In genomic region chr11:31870609-31871309, GRCh38 we compare ENCODE assay signal across 8 cellular contexts. TPM values are rescaled to one million over a fixed set of nuclear protein-coding genes. Genes with fewer than 3 reads are reported as not detected.
DNase-seq lines count a peak whose midpoint lies in the region; ATAC-seq and TF ChIP-seq lines count a peak whose summit lies in the region.

No MANE protein-coding gene starts in this region.

- H3K79me2 ChIP-seq in mesendoderm (ENCODE audit: control insufficient read depth, insufficient read depth, low read length), result no peaks in the 10 kb centered on the region

- H3K56ac ChIP-seq in mesendoderm (ENCODE audit: low read length), result no peak overlapping the region

- H4K5ac ChIP-seq in mesendoderm (ENCODE audit: low read length), result no peak overlapping the region

- no peak overlapping the region for H3K23ac ChIP-seq in mesendoderm (ENCODE audit: low read length)

- H3K9me3 Mint-ChIP-seq in endothelial cell (ENCODE audit: unreplicated experiment), result no peaks in the 10 kb centered on the region

- H3K4me2 ChIP-seq in mesendoderm (ENCODE audit: low read length), result peak overlapping the region; percentile 11

- no peak overlapping the region for H3K4ac ChIP-seq in mesendoderm (ENCODE audit: low read depth, low read length)

- H3K9ac ChIP-seq in mesendoderm (ENCODE audit: low read length), result peak overlapping the region; percentile 13

- H3K36me3 ChIP-seq in mesendoderm (ENCODE audit: control insufficient read depth, insufficient read depth, low read length), result no peaks in the 10 kb centered on the region

- ATAC-seq in GM19023 (IDR thresholded peaks at IDR 0.05; ENCODE audit: unreplicated experiment), result no peak
- ATAC-seq in HG03342 (IDR thresholded peaks at IDR 0.05; ENCODE audit: unreplicated experiment), result no peak

- TF ChIP-seq CTCF in endothelial cell (IDR thresholded peaks at IDR 0.05; ENCODE audit: unreplicated experiment), result peak; percentile 57

- no peak overlapping the region for H3K27ac ChIP-seq in mesendoderm (ENCODE audit: low read depth, low read length)

- no peak overlapping the region for H3K4me3 Mint-ChIP-seq in endothelial cell (ENCODE audit: unreplicated experiment)

- peak; percentile 18 to 47 for DNase-seq in NCI-H2081 (lab: John Stamatoyannopoulos, UW)
- no peak for DNase-seq in NCI-H2081 treated with DMSO at 0.1 percent for 48 hours (lab: John Stamatoyannopoulos, UW)
- DNase-seq in Jurkat, Clone E6-1 (ENCODE audit: low read depth, low spot score), result peak; percentile 43
- DNase-seq in SK-MEL-5 (ENCODE audit: low read depth, low spot score), result peak; percentile 81
- DNase-seq in endothelial cell (ENCODE audit: low spot score), result peak; percentile 70
- peak; percentile 92 for DNase-seq in mesendoderm

- no peak overlapping the region for H2AK5ac ChIP-seq in mesendoderm (ENCODE audit: low read length)

- H2BK120ac ChIP-seq in mesendoderm (ENCODE audit: low read depth, low read length), result no peak overlapping the region

- no peak overlapping the region for H2BK5ac ChIP-seq in mesendoderm (ENCODE audit: low read length)

- H3K27me3 Mint-ChIP-seq in endothelial cell (ENCODE audit: unreplicated experiment), result peaks cover 2% of the 10 kb centered on the region

- H3K27me3 ChIP-seq in mesendoderm (ENCODE audit: insufficient read depth, low read length, poor library complexity), result no peaks in the 10 kb centered on the region

- no peak overlapping the region for H3K27ac Mint-ChIP-seq in endothelial cell (ENCODE audit: unreplicated experiment)

- in situ Hi-C loops in SK-MEL-5 (cut with HindIII; ENCODE audit: low pct_unique_long_range_greater_than_20kb, low sequenced_read_pairs), result no loop called here

- no CpG with 5 or more reads among the region's 13 CpGs for WGBS in mesendoderm (ENCODE audit: extremely low coverage, insufficient coverage, low lambda C conversion rate)

- peaks cover 3% of the 10 kb centered on the region for H3K4me1 ChIP-seq in mesendoderm (ENCODE audit: control insufficient read depth, low read depth, low read length)

- H3K79me1 ChIP-seq in mesendoderm (ENCODE audit: low read length), result no peaks in the 10 kb centered on the region

- H3K4me1 Mint-ChIP-seq in endothelial cell (ENCODE audit: unreplicated experiment), result no peaks in the 10 kb centered on the region

- H2BK15ac ChIP-seq in mesendoderm (replicated peaks; ENCODE audit: low read depth), result no peak overlapping the region

- H3K18ac ChIP-seq in mesendoderm (ENCODE audit: low read length), result no peak overlapping the region

- H3K36me3 Mint-ChIP-seq in endothelial cell (ENCODE audit: low read depth, unreplicated experiment), result no peaks in the 10 kb centered on the region

- H4K8ac ChIP-seq in mesendoderm (ENCODE audit: low read depth, low read length), result no peak overlapping the region

- no peak overlapping the region for H3K4me3 ChIP-seq in Jurkat, Clone E6-1 (ENCODE audit: low read length)
- H3K4me3 ChIP-seq in mesendoderm (ENCODE audit: low read length), result no peak overlapping the region

RNA-seq across cellular contexts. Expression of gene PAX6, which starts 59.6 kb away (rescaled TPM):
- 10.9 TPM for polyA plus RNA-seq in Jurkat, Clone E6-1 (2012; ENCODE audit: insufficient read depth, insufficient read length)
- 0.13 and 0.98 TPM in 2 replicates for total RNA-seq in SK-MEL-5 (2014; rRNA removed; shearing (Covaris generic))
- 0.60 and 0.70 TPM in 2 replicates for polyA plus RNA-seq in SK-MEL-5 (2015; cell fraction: cytosol; rRNA removed)
- 2.2 and 5.8 TPM in 2 replicates for polyA plus RNA-seq in SK-MEL-5 (2015; cell fraction: nucleus; rRNA removed)
- total RNA-seq in endothelial cell (ENCODE audit: unreplicated experiment), result 2.7 TPM
- 0.32 TPM for polyA plus RNA-seq in mesendoderm (2013, experiment 1 of 2)
- 0.24 TPM for polyA plus RNA-seq in mesendoderm (2013, experiment 2 of 2)
